9 cellular contexts compared by ENCODE assay signal in the genomic region with DNA sequence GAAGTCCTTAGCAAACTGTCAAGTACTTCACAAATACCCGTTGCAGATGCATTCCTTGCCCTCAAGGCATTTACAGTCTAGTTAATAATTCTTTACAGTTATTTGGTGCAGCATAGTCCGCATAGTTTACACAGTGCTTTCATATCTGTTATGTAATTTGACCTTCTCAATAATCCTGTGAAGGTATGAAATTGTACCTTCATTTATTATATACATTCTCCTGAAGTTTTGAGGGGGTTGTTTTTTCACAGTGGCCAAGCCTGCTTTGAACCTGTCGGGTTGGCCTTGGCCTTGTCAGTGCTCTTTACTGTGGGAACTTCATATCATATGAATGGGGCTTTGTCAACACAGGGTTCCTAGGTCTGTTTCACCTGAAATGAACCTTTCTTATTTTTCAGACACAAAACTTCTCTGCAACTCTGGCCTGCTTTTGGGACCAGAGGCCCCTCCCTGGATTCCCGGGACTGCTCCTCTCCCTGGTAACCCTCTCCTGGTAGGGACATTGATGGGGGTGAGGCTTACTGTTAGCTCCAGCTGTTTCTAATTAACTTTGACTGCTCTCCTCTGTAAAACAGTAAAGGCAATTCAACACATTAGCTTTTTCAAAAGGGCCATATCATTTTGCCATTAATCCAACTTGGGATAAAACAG. TPM values are rescaled to one million over a fixed set of nuclear protein-coding genes. Genes with fewer than 3 reads are reported as not detected.
DNase-seq lines count a peak whose midpoint lies in the region; ATAC-seq, FAIRE-seq and TF ChIP-seq lines count a peak whose summit lies in the region.
"Had no signal": no experiment of that assay in that cellular context is flagged by ENCODE, and none has a peak within 500 bp of the region (broad histone marks: within the 10 kb centered on the region; RNA-seq: fewer than 3 reads in every experiment).

No MANE protein-coding gene starts in this region.

- TF ChIP-seq POLR2A in sigmoid colon (IDR thresholded peaks at IDR 0.05) = no peak

- H3K4me3 Mint-ChIP-seq in nephron progenitor cell = no peak overlapping the region
- H3K4me3 Mint-ChIP-seq: CD14-positive monocyte had no signal

- H3K27me3 ChIP-seq in BE2C (no peaks in the 10 kb centered on the region), sigmoid colon (no peaks in the 10 kb centered on the region)

- peak; percentile 50; the same call in 2 of the 3 replicates for ATAC-seq in SK-N-SH treated with all-trans-retinoic acid at 6 μM for 48 hours
- ATAC-seq in GM21367 (IDR thresholded peaks at IDR 0.05; ENCODE audit: unreplicated experiment) = no peak

- H3K36me3 ChIP-seq in BE2C (no peaks in the 10 kb centered on the region), sigmoid colon (no peaks in the 10 kb centered on the region)

- no peak overlapping the region for H3K27ac Mint-ChIP-seq in nephron progenitor cell

- no peak for FAIRE-seq in urothelium cell line (lab: Jason Lieb, UNC)

- H3K4me1 Mint-ChIP-seq in nephron progenitor cell = peaks cover 41% of the 10 kb centered on the region

- WGBS in sigmoid colon, 2 donors = 26 to 63% methylated on average over 4 of the region's 4 CpGs

- TF ChIP-seq EP300 in sigmoid colon (IDR thresholded peaks at IDR 0.05) = no peak

- no peaks in the 10 kb centered on the region for H3K9me3 Mint-ChIP-seq in nephron progenitor cell
- H3K9me3 Mint-ChIP-seq: CD14-positive monocyte had no signal

- H3K4me3 ChIP-seq in BE2C (ENCODE audit: low read depth, low read length) (no peak overlapping the region), foreskin fibroblast (ENCODE audit: low read depth in 1 of 2, low read length in 2 of 2) (no peak overlapping the region), sigmoid colon (no peak overlapping the region)

- no peaks in the 10 kb centered on the region for H3K27me3 Mint-ChIP-seq in nephron progenitor cell (ENCODE audit: low read depth, poor library complexity)

- H3K9me3 ChIP-seq in BE2C = no peaks in the 10 kb centered on the region
- no peaks in the 10 kb centered on the region for H3K9me3 ChIP-seq in sigmoid colon

- peak; percentile 45 for DNase-seq in BE2C
- peak; percentile 32 to 56 for DNase-seq in foreskin fibroblast
- DNase-seq in sigmoid colon = no peak
- DNase-seq in nephron progenitor cell = no peak
- no peak for DNase-seq in SIG-M5 treated with dmso at 0.1 percent for 504 hours (lab: John Stamatoyannopoulos, UW; ENCODE audit: unreplicated experiment)
- DNase-seq in urothelium cell line (ENCODE audit: low spot score) = no peak

- intact Hi-C loops in sigmoid colon (cut with DNase I) = no loop called here

- H3K4me1 ChIP-seq in BE2C (peaks cover 11% of the 10 kb centered on the region; the same call in 1 of the 2 replicates), sigmoid colon (peaks cover 4 to 96% (median 88%) of the 10 kb centered on the region in 4 donors)

- peak overlapping the region; percentile 85 to 98 (median 97) for H3K27ac ChIP-seq in sigmoid colon

- no peaks in the 10 kb centered on the region for H3K36me3 Mint-ChIP-seq in nephron progenitor cell (ENCODE audit: low read depth)

- TF ChIP-seq CTCF in BE2C (IDR thresholded peaks at IDR 0.05; ENCODE audit: low read depth, low read length) = no peak
- no peak for TF ChIP-seq CTCF in foreskin fibroblast (IDR thresholded peaks at IDR 0.05; ENCODE audit: low read depth, low read length)
- no peak for TF ChIP-seq CTCF in sigmoid colon (IDR thresholded peaks at IDR 0.05)
- no peak for TF ChIP-seq CTCF in nephron progenitor cell (IDR thresholded peaks at IDR 0.05)

TF ChIP-seq in SK-N-SH treated with all-trans-retinoic acid at 6 μM for 48 hours, 23 proteins besides CTCF, POLR2A, EP300 and RAD21:
- TF ChIP-seq TOX (CRISPR knock-in tag; IDR thresholded peaks at IDR 0.05; ENCODE audit: borderline replicate concordance) (no peak), ZC3H10 (CRISPR knock-in tag; IDR thresholded peaks at IDR 0.05) (no peak), TCF4 (CRISPR knock-in tag; IDR thresholded peaks at IDR 0.05; ENCODE audit: borderline replicate concordance) (peak; percentile 62), GLIS3 (CRISPR knock-in tag; IDR thresholded peaks at IDR 0.05) (no peak), SNAI2 (CRISPR knock-in tag; IDR thresholded peaks at IDR 0.05) (no peak), PPARA (CRISPR knock-in tag; IDR thresholded peaks at IDR 0.05; ENCODE audit: borderline replicate concordance) (no peak), ZFP3 (CRISPR knock-in tag; IDR thresholded peaks at IDR 0.05) (no peak), RARB (CRISPR knock-in tag; IDR thresholded peaks at IDR 0.05) (no peak), BACH2 (CRISPR knock-in tag; IDR thresholded peaks at IDR 0.05; ENCODE audit: borderline replicate concordance) (no peak), ISL1 (CRISPR knock-in tag; IDR thresholded peaks at IDR 0.05) (no peak), ZNF70 (CRISPR knock-in tag; IDR thresholded peaks at IDR 0.05) (no peak), ZFP30 (CRISPR knock-in tag; IDR thresholded peaks at IDR 0.05) (no peak), CSDC2 (CRISPR knock-in tag; IDR thresholded peaks at IDR 0.05) (no peak)
- TF ChIP-seq, protein P1, sequence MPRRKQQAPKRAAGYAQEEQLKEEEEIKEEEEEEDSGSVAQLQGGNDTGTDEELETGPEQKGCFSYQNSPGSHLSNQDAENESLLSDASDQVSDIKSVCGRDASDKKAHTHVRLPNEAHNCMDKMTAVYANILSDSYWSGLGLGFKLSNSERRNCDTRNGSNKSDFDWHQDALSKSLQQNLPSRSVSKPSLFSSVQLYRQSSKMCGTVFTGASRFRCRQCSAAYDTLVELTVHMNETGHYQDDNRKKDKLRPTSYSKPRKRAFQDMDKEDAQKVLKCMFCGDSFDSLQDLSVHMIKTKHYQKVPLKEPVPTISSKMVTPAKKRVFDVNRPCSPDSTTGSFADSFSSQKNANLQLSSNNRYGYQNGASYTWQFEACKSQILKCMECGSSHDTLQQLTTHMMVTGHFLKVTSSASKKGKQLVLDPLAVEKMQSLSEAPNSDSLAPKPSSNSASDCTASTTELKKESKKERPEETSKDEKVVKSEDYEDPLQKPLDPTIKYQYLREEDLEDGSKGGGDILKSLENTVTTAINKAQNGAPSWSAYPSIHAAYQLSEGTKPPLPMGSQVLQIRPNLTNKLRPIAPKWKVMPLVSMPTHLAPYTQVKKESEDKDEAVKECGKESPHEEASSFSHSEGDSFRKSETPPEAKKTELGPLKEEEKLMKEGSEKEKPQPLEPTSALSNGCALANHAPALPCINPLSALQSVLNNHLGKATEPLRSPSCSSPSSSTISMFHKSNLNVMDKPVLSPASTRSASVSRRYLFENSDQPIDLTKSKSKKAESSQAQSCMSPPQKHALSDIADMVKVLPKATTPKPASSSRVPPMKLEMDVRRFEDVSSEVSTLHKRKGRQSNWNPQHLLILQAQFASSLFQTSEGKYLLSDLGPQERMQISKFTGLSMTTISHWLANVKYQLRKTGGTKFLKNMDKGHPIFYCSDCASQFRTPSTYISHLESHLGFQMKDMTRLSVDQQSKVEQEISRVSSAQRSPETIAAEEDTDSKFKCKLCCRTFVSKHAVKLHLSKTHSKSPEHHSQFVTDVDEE (CRISPR knock-in tag; IDR thresholded peaks at IDR 0.05) = 0 out of 2 replicates have a peak, but pooled peaks have one; percentile 51
- TF ChIP-seq, protein P2, sequence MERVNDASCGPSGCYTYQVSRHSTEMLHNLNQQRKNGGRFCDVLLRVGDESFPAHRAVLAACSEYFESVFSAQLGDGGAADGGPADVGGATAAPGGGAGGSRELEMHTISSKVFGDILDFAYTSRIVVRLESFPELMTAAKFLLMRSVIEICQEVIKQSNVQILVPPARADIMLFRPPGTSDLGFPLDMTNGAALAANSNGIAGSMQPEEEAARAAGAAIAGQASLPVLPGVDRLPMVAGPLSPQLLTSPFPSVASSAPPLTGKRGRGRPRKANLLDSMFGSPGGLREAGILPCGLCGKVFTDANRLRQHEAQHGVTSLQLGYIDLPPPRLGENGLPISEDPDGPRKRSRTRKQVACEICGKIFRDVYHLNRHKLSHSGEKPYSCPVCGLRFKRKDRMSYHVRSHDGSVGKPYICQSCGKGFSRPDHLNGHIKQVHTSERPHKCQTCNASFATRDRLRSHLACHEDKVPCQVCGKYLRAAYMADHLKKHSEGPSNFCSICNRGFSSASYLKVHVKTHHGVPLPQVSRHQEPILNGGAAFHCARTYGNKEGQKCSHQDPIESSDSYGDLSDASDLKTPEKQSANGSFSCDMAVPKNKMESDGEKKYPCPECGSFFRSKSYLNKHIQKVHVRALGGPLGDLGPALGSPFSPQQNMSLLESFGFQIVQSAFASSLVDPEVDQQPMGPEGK (CRISPR knock-in tag; IDR thresholded peaks at IDR 0.05; ENCODE audit: borderline replicate concordance) = no peak
TF ChIP-seq in SK-N-SH treated with all-trans-retinoic acid at 6 μM for 48 hours: peak in this region for 2.

RNA-seq across cellular contexts. Expression of a gene that starts 9.1 kb away (rescaled TPM):
- 24.1 TPM for polyA plus RNA-seq in BE2C (2012; ENCODE audit: insufficient read depth, insufficient read length, low read depth)
- 100 to 1,000 TPM; 474 to 834 (median 779) TPM for total RNA-seq in sigmoid colon
- 100 to 1,000 TPM in 1 of 3 donors, 10 to 100 TPM in 2; 29.8 to 199 (median 46.2) TPM for polyA plus RNA-seq in sigmoid colon

Comparison
In these comparisons a context has a peak if more than half of its experiments do, and no peak if none do; other contexts are left out.
1. DNase-seq: peak in BE2C (single experiment) and foreskin fibroblast (2 of 2); none in sigmoid colon (single experiment), nephron progenitor cell (single experiment), SIG-M5 treated with dmso at 0.1 percent for 504 hours (single experiment) and urothelium cell line (single experiment).